ENCODE assay signal across 1 cellular context in genomic region chr22:50199251-50199721, GRCh38.
TF ChIP-seq lines count a peak whose summit lies in the region.

No MANE protein-coding gene starts in this region.

TF ChIP-seq in HEK293T, 16 proteins besides CTCF, POLR2A, EP300 and RAD21:
- TF ChIP-seq LEF1 (IDR thresholded peaks at IDR 0.05; ENCODE audit: borderline replicate concordance) (no peak), ZNF384 (IDR thresholded peaks at IDR 0.05) (no peak), NFRKB (IDR thresholded peaks at IDR 0.05) (no peak), BHLHE40 (IDR thresholded peaks at IDR 0.05; ENCODE audit: borderline replicate concordance) (no peak), TARDBP (IDR thresholded peaks at IDR 0.05) (no peak), SUZ12 (IDR thresholded peaks at IDR 0.05) (no peak), HDGF (IDR thresholded peaks at IDR 0.05; ENCODE audit: borderline replicate concordance) (no peak), ARNT (IDR thresholded peaks at IDR 0.05) (no peak)
